In genomic region chr11:78176605-78177141, GRCh38 we compare ENCODE assay signal across 26 cellular contexts.
"Had no signal": no experiment of that assay in that cellular context is flagged by ENCODE, and none has a peak within 500 bp of the region (broad histone marks: within the 10 kb centered on the region; RNA-seq: fewer than 3 reads in every experiment).

No MANE protein-coding gene starts in this region.

- H3K9me3 ChIP-seq: esophagus muscularis mucosa, gastroesophageal sphincter, heart left ventricle, prostate gland, right atrium auricular region, thyroid gland had no signal

- H3K36me3 Mint-ChIP-seq: natural killer cell had no signal

- H3K4me1 ChIP-seq: foreskin keratinocyte, gastroesophageal sphincter, parathyroid adenoma, prostate gland, thyroid gland had no signal

- H3K4me3 Mint-ChIP-seq: endodermal cell; memory B cell; natural killer cell; neural progenitor cell; stimulated activated naive CD8-positive, alpha-beta T cell treated with anti-CD3 and anti-CD28 coated beads, Interleukin-15, amount 100 ng/mL, for 72 hours; type B pancreatic cell had no signal

- H3K27me3 ChIP-seq: dorsolateral prefrontal cortex, esophagus muscularis mucosa, foreskin keratinocyte, gastroesophageal sphincter, heart left ventricle, hepatocyte, neural progenitor cell, right atrium auricular region, thyroid gland had no signal

- H3K36me3 ChIP-seq: neural progenitor cell, prostate gland had no signal

- H3K79me2 ChIP-seq: hepatocyte, parathyroid adenoma had no signal

- ATAC-seq: foreskin keratinocyte; gastroesophageal sphincter; heart left ventricle; natural killer cell; sciatic nerve; stimulated activated naive CD8-positive, alpha-beta T cell treated with anti-CD3 and anti-CD28 coated beads, Interleukin-15, amount 100 ng/mL, for 72 hours had no signal

- H3K27ac ChIP-seq: esophagus muscularis mucosa, foreskin keratinocyte, gastroesophageal sphincter, heart left ventricle, hepatocyte, neural progenitor cell, parathyroid adenoma, prostate gland, right atrium auricular region, thyroid gland had no signal

- H3K4me1 Mint-ChIP-seq: neural progenitor cell had no signal

- H2AFZ ChIP-seq: hepatocyte, neural progenitor cell, parathyroid adenoma had no signal

- DNase-seq: effector CD8-positive, alpha-beta T cell; endodermal cell; foreskin keratinocyte; heart left ventricle; kidney; natural killer cell; stimulated activated CD4-positive, alpha-beta T cell treated with anti-CD3 and anti-CD28 coated beads, Interleukin-12 subunit alpha, Interleukin-12 subunit beta, amount 100 ng/mL, for 4 hours; stimulated activated CD4-positive, alpha-beta T cell treated with anti-CD3 and anti-CD28 coated beads, Interleukin-1b, Interleukin-23, amount 100 ng/mL, for 48 hours; stimulated activated CD4-positive, alpha-beta T cell treated with anti-CD3 and anti-CD28 coated beads, Interleukin-4, amount 100 ng/mL, for 1 hour; stimulated activated CD8-positive, alpha-beta memory T cell treated with anti-CD3 and anti-CD28 coated beads, Interleukin-4, amount 100 ng/mL, for 48 hours; stimulated activated naive CD4-positive, alpha-beta T cell; stimulated activated naive CD8-positive, alpha-beta T cell treated with anti-CD3 and anti-CD28 coated beads, Interleukin-15, amount 100 ng/mL, for 72 hours; thyroid gland had no signal

- H3K9me3 Mint-ChIP-seq: endodermal cell, natural killer cell, neural progenitor cell, type B pancreatic cell had no signal

- H3K9ac ChIP-seq: neural progenitor cell, parathyroid adenoma had no signal

- H3K4me2 ChIP-seq: hepatocyte, neural progenitor cell, smooth muscle cell had no signal

- H3K4me3 ChIP-seq: dorsolateral prefrontal cortex, esophagus muscularis mucosa, gastroesophageal sphincter, heart left ventricle, hepatocyte, lung, neural progenitor cell, prostate gland, right atrium auricular region, smooth muscle cell, thyroid gland had no signal

- H3K27ac Mint-ChIP-seq: endodermal cell; memory B cell; natural killer cell; neural progenitor cell; stimulated activated naive CD8-positive, alpha-beta T cell treated with anti-CD3 and anti-CD28 coated beads, Interleukin-15, amount 100 ng/mL, for 72 hours; type B pancreatic cell had no signal

- H3K27me3 Mint-ChIP-seq: memory B cell; stimulated activated naive CD8-positive, alpha-beta T cell treated with anti-CD3 and anti-CD28 coated beads, Interleukin-15, amount 100 ng/mL, for 72 hours; type B pancreatic cell had no signal
